ENCODE assay signal across 12 cellular contexts in the genomic region with DNA sequence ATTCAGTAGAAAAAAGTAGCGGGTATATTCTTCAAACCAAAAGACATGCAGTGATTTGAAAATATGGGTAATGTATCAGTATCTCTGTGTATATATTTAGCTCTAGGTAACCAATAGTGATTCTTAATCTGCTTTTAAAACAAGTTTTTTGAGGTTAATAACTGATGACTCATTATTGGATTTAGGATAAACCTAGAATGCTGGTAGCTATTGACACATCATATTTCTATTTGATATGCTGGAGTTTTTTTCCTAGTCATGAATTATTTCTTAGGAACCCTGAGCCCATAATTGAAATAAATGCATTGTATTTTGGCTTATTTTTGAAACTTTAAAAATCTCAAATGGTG. TPM values are rescaled to one million over a fixed set of nuclear protein-coding genes. Genes with fewer than 3 reads are reported as not detected.
DNase-seq lines count a peak whose midpoint lies in the region; ATAC-seq, FAIRE-seq and TF ChIP-seq lines count a peak whose summit lies in the region.
"Had no signal": no experiment of that assay in that cellular context is flagged by ENCODE, and none has a peak within 500 bp of the region (broad histone marks: within the 10 kb centered on the region; RNA-seq: fewer than 3 reads in every experiment).

No MANE protein-coding gene starts in this region.

- H3K9me1 ChIP-seq in endothelial cell of umbilical vein (replicated peaks; ENCODE audit: control insufficient read depth, extremely low read depth, insufficient read depth, low read length): no peaks in the 10 kb centered on the region

- H2AFZ ChIP-seq in endothelial cell of umbilical vein (ENCODE audit: low read depth, low read length): no peak overlapping the region
- no peak overlapping the region for H2AFZ ChIP-seq in OCI-LY7 (ENCODE audit: low read length)
- H2AFZ ChIP-seq in MM.1S (ENCODE audit: low read length): no peak overlapping the region

- BruUV-seq in endothelial cell of umbilical vein (replicated peaks; lab: Mats Ljungman, UMichigan) (no TSS peak), OCI-LY7 (replicated peaks; lab: Mats Ljungman, UMichigan) (no TSS peak)

- CTCF ChIA-PET in endothelial cell of umbilical vein (lab: Charles Lee) (interaction anchor here (1.1 to 2.4 kb wide), 7 partner anchors 15 to 154 kb away, joined by 4 to 10 read pairs (median 6); no protein-coding TSS in a partner anchor), OCI-LY7 (lab: Charles Lee; ENCODE audit: unreplicated experiment) (no interaction called here)

- no peak for TF ChIP-seq CTCF in HFFc6 (IDR thresholded peaks at IDR 0.05)
- no peak for TF ChIP-seq CTCF in endothelial cell of umbilical vein (IDR thresholded peaks at IDR 0.05; ENCODE audit: extremely low read depth in 1 of 2, insufficient read depth in 1 of 2, low read depth in 1 of 2, low read length in 2 of 2)
- no peak for TF ChIP-seq CTCF in upper lobe of right lung (IDR thresholded peaks at IDR 0.05)
- no peak for TF ChIP-seq CTCF in OCI-LY7 (conservative IDR thresholded peaks at IDR 0.05; ENCODE audit: low read length)
- no peak for TF ChIP-seq CTCF in MM.1S (IDR thresholded peaks at IDR 0.05; ENCODE audit: low read length)

- dilution Hi-C loops in endothelial cell of umbilical vein (cut with MboI; ENCODE audit: extremely low pct_ligation_motif_present, low sequenced_read_pairs): no loop called here

- H3K27ac ChIP-seq in SJSA1: peak overlapping the region; percentile 74
- H3K27ac ChIP-seq in endothelial cell of umbilical vein (ENCODE audit: insufficient read depth, low read depth, low read length): peak overlapping the region; percentile 96
- peak overlapping the region in 20 of 21 experiments; percentile 36 to 86 (median 68) for H3K27ac ChIP-seq in skin epidermis
- H3K27ac ChIP-seq in upper lobe of right lung: no peak overlapping the region
- no peak overlapping the region for H3K27ac ChIP-seq in OCI-LY7 (ENCODE audit: low read depth, low read length, poor library complexity, severe bottlenecking)
- no peak overlapping the region for H3K27ac ChIP-seq in MM.1S (ENCODE audit: low read length)

- no peaks in the 10 kb centered on the region; the same call in 1 of the 2 replicates for H3K27me3 Mint-ChIP-seq in HFFc6 (ENCODE audit: insufficient read depth)

- intact Hi-C loops in endothelial cell of umbilical vein (cut with micrococcal nuclease) (loop anchor here (2.0 kb wide), 1 partner anchor 16 kb away; a partner anchor contains a TSS), upper lobe of right lung (cut with DNase I) (no loop called here), OCI-LY7 (cut with micrococcal nuclease; ENCODE audit: unreplicated experiment) (no loop called here)

- no peaks in the 10 kb centered on the region for H3F3A ChIP-seq in MM.1S (ENCODE audit: insufficient read depth, low read length)

- TF ChIP-seq POLR2A in endothelial cell of umbilical vein (IDR thresholded peaks at IDR 0.05; ENCODE audit: low read depth, low read length): no peak

- H3K4me1 Mint-ChIP-seq in HFFc6 (ENCODE audit: low read depth): peaks cover 48% of the 10 kb centered on the region

- H3K36me3 Mint-ChIP-seq in HFFc6 (ENCODE audit: low read depth): no peaks in the 10 kb centered on the region

- H3K9me3 Mint-ChIP-seq in HFFc6: no peaks in the 10 kb centered on the region

- H4K20me1 ChIP-seq in endothelial cell of umbilical vein (replicated peaks; ENCODE audit: control insufficient read depth, extremely low read depth, insufficient read depth, low read length) (no peaks in the 10 kb centered on the region), OCI-LY7 (ENCODE audit: insufficient read depth, low read length) (no peaks in the 10 kb centered on the region), MM.1S (ENCODE audit: insufficient read depth, low read length) (no peaks in the 10 kb centered on the region)

- H3K9ac ChIP-seq in endothelial cell of umbilical vein (replicated peaks; ENCODE audit: extremely low read depth, insufficient read depth, low read length): peak overlapping the region; percentile 81
- no peak overlapping the region for H3K9ac ChIP-seq in MM.1S (ENCODE audit: low read length)

- FAIRE-seq in endothelial cell of umbilical vein (lab: Jason Lieb, UNC): peak; percentile 54

- ATAC-seq in upper lobe of right lung: no peak

- H3K9me2 ChIP-seq in OCI-LY7 (ENCODE audit: insufficient read depth, low read length) (no peaks in the 10 kb centered on the region), MM.1S (replicated peaks; ENCODE audit: insufficient read depth, low read length) (no peaks in the 10 kb centered on the region)

- H3K79me2 ChIP-seq in endothelial cell of umbilical vein (ENCODE audit: control insufficient read depth, insufficient read depth, low read length) (no peaks in the 10 kb centered on the region), OCI-LY7 (ENCODE audit: insufficient read depth, low read depth, low read length) (no peaks in the 10 kb centered on the region), MM.1S (ENCODE audit: low read length) (no peaks in the 10 kb centered on the region)

- no peak overlapping the region for H3K4me3 ChIP-seq in SJSA1
- H3K4me3 ChIP-seq in endothelial cell of umbilical vein (replicated peaks in 1 of 3; ENCODE audit: insufficient read depth in 1 of 3, low read depth in 1 of 3, low read length in 3 of 3): no peak overlapping the region
- H3K4me3 ChIP-seq in skin epidermis: no peak overlapping the region
- no peak overlapping the region for H3K4me3 ChIP-seq in upper lobe of right lung
- no peak overlapping the region for H3K4me3 ChIP-seq in OCI-LY7 (ENCODE audit: low read depth, low read length, poor library complexity, severe bottlenecking)
- no peak overlapping the region for H3K4me3 ChIP-seq in MM.1S (ENCODE audit: low read length)

- no peaks in the 10 kb centered on the region for H3K27me3 ChIP-seq in SJSA1 (replicated peaks)
- H3K27me3 ChIP-seq in endothelial cell of umbilical vein (ENCODE audit: control insufficient read depth in 2 of 2, insufficient read depth in 2 of 2, low read length in 2 of 2): no peaks in the 10 kb centered on the region
- no peaks in the 10 kb centered on the region for H3K27me3 ChIP-seq in upper lobe of right lung
- H3K27me3 ChIP-seq in MM.1S (replicated peaks; ENCODE audit: insufficient read depth, low read length): no peaks in the 10 kb centered on the region

- peak overlapping the region; percentile 84 for H3K4me3 Mint-ChIP-seq in HFFc6

- H3K9me3 ChIP-seq in SJSA1 (replicated peaks) (no peaks in the 10 kb centered on the region), endothelial cell of umbilical vein (replicated peaks; ENCODE audit: control insufficient read depth, insufficient read depth, low read length) (no peaks in the 10 kb centered on the region), upper lobe of right lung (no peaks in the 10 kb centered on the region), OCI-LY7 (ENCODE audit: low read length) (0 out of 2 replicates have a peak, but pooled peaks cover 7% of the 10 kb centered on the region), MM.1S (replicated peaks; ENCODE audit: insufficient read depth, low read length) (no peaks in the 10 kb centered on the region)
- H3K9me3 ChIP-seq: Caco-2 had no signal

- H3K36me3 ChIP-seq in SJSA1 (no peaks in the 10 kb centered on the region), endothelial cell of umbilical vein (ENCODE audit: control insufficient read depth in 2 of 2, extremely low read depth in 1 of 2, insufficient read depth in 2 of 2, low read length in 2 of 2) (no peaks in the 10 kb centered on the region), upper lobe of right lung (no peaks in the 10 kb centered on the region), OCI-LY7 (ENCODE audit: insufficient read depth, low read length) (no peaks in the 10 kb centered on the region), MM.1S (replicated peaks; ENCODE audit: insufficient read depth, low read length) (no peaks in the 10 kb centered on the region)

- POLR2A ChIA-PET in endothelial cell of umbilical vein (lab: Charles Lee): no interaction called here
- POLR2A ChIA-PET in OCI-LY7 (lab: Charles Lee): interaction anchor here (0.7 to 1.6 kb wide), 3 partner anchors 14 to 44 kb away, joined by 3 read pairs; no protein-coding TSS in a partner anchor

- DNase-seq in HFFc6 (peak; percentile 9), SJSA1 (ENCODE audit: low read depth in 1 of 2, low spot score in 2 of 2) (no peak), endothelial cell of umbilical vein (ENCODE audit: low read depth, low spot score) (no peak), upper lobe of right lung (no peak), OCI-LY7 (ENCODE audit: low spot score) (no peak), MM.1S (no peak)
- DNase-seq: Caco-2; occipital lobe; SHP77 treated with DMSO at 0.1 percent for 48 hours; stimulated activated CD4-positive, alpha-beta T cell treated with anti-CD3 and anti-CD28 coated beads, Interleukin-4, amount 100 ng/mL, for 4 hours; substantia nigra had no signal

- H3K4me1 ChIP-seq in SJSA1 (replicated peaks): peaks cover 32% of the 10 kb centered on the region
- peaks cover 36% of the 10 kb centered on the region for H3K4me1 ChIP-seq in endothelial cell of umbilical vein (ENCODE audit: control insufficient read depth, extremely low read depth, insufficient read depth, low read length)
- peaks cover 18% of the 10 kb centered on the region for H3K4me1 ChIP-seq in upper lobe of right lung
- H3K4me1 ChIP-seq in OCI-LY7 (ENCODE audit: insufficient read depth, low read length, poor library complexity, severe bottlenecking): peaks cover 4% of the 10 kb centered on the region
- H3K4me1 ChIP-seq in MM.1S (ENCODE audit: low read length): no peaks in the 10 kb centered on the region

- peak overlapping the region; percentile 98 for H3K27ac Mint-ChIP-seq in HFFc6

- H3K4me2 ChIP-seq in endothelial cell of umbilical vein (ENCODE audit: insufficient read depth, low read length) (peak overlapping the region; percentile 99), OCI-LY7 (ENCODE audit: low read length) (no peak overlapping the region), MM.1S (ENCODE audit: low read depth, low read length) (no peak overlapping the region)

RNA-seq across cellular contexts. Expression of a gene that starts 15.5 kb away (rescaled TPM):
- total RNA-seq in HFFc6 (2021; fragmentation: NEBNext Ultra II Directional; extraction: Animal tissue kit (Norgen Biotek cat#: 25700)): 100 to 1,000 TPM in 1 of 6 experiments, 10 to 100 TPM in 5; 92.2 to 111 (median 94.7) TPM
- 60.9 and 61.2 TPM in 2 replicates for total RNA-seq in SJSA1 (2014; rRNA removed; shearing (Covaris generic))
- 73.2 and 73.6 TPM in 2 replicates for total RNA-seq in endothelial cell of umbilical vein
- polyA plus RNA-seq in endothelial cell of umbilical vein: 19.3 and 21.7 TPM in 2 replicates
- 24.9 and 25.7 TPM in 2 replicates for polyA plus RNA-seq in endothelial cell of umbilical vein (2011; cell fraction: cytosol; rRNA removed)
- 15.5 and 19.7 TPM in 2 replicates for polyA plus RNA-seq in endothelial cell of umbilical vein (2011; cell fraction: nucleus; rRNA removed)
- 32.3 and 43.2 TPM in 2 replicates for polyA plus RNA-seq in endothelial cell of umbilical vein (2012)
- 26.5 and 30.5 TPM in 2 replicates for polyA minus RNA-seq in endothelial cell of umbilical vein
- polyA minus RNA-seq in endothelial cell of umbilical vein (2011; cell fraction: cytosol; rRNA and poly(A)+ RNA removed): 17.2 TPM
- polyA minus RNA-seq in endothelial cell of umbilical vein (2011; cell fraction: nucleus; rRNA and poly(A)+ RNA removed): 13.5 and 14.0 TPM in 2 replicates
- 61.5 TPM for total RNA-seq in upper lobe of right lung
- 47.6 and 51.0 TPM in 2 replicates for total RNA-seq in OCI-LY7 (2014; rRNA removed; shearing (Covaris generic))
- total RNA-seq in OCI-LY7 (2022): 69.1 and 73.0 TPM in 2 replicates

RNA-seq across cellular contexts. Expression of a gene that starts 55.8 kb away (rescaled TPM):
- 10 to 100 TPM; 55.5 to 69.7 (median 56.9) TPM for total RNA-seq in HFFc6 (2021; fragmentation: NEBNext Ultra II Directional; extraction: Animal tissue kit (Norgen Biotek cat#: 25700))
- 30.4 and 42.7 TPM in 2 replicates for total RNA-seq in SJSA1 (2014; rRNA removed; shearing (Covaris generic))
- total RNA-seq in endothelial cell of umbilical vein: 71.4 and 74.2 TPM in 2 replicates
- 7.9 and 12.2 TPM in 2 replicates for polyA plus RNA-seq in endothelial cell of umbilical vein
- polyA plus RNA-seq in endothelial cell of umbilical vein (2011; cell fraction: cytosol; rRNA removed): 17.5 and 17.8 TPM in 2 replicates
- polyA plus RNA-seq in endothelial cell of umbilical vein (2011; cell fraction: nucleus; rRNA removed): 71.5 and 92.8 TPM in 2 replicates
- polyA plus RNA-seq in endothelial cell of umbilical vein (2012): 43.5 and 50.1 TPM in 2 replicates
- 71.1 and 72.7 TPM in 2 replicates for polyA minus RNA-seq in endothelial cell of umbilical vein
- 17.4 TPM for polyA minus RNA-seq in endothelial cell of umbilical vein (2011; cell fraction: cytosol; rRNA and poly(A)+ RNA removed)
- 137 and 138 TPM in 2 replicates for polyA minus RNA-seq in endothelial cell of umbilical vein (2011; cell fraction: nucleus; rRNA and poly(A)+ RNA removed)
- 57.4 TPM for total RNA-seq in upper lobe of right lung
- total RNA-seq in OCI-LY7 (2014; rRNA removed; shearing (Covaris generic)): 63.2 and 71.3 TPM in 2 replicates
- total RNA-seq in OCI-LY7 (2022): 67.5 and 79.4 TPM in 2 replicates

Comparison
In these comparisons a context has a peak if more than half of its experiments do, and no peak if none do; other contexts are left out.
1. H3K27ac ChIP-seq: peak in SJSA1 (single experiment), endothelial cell of umbilical vein (single experiment) and skin epidermis (20 of 21); none in upper lobe of right lung (single experiment), OCI-LY7 (single experiment) and MM.1S (single experiment).